Comparison of ENCODE assay signal across 21 cellular contexts in the genomic region with DNA sequence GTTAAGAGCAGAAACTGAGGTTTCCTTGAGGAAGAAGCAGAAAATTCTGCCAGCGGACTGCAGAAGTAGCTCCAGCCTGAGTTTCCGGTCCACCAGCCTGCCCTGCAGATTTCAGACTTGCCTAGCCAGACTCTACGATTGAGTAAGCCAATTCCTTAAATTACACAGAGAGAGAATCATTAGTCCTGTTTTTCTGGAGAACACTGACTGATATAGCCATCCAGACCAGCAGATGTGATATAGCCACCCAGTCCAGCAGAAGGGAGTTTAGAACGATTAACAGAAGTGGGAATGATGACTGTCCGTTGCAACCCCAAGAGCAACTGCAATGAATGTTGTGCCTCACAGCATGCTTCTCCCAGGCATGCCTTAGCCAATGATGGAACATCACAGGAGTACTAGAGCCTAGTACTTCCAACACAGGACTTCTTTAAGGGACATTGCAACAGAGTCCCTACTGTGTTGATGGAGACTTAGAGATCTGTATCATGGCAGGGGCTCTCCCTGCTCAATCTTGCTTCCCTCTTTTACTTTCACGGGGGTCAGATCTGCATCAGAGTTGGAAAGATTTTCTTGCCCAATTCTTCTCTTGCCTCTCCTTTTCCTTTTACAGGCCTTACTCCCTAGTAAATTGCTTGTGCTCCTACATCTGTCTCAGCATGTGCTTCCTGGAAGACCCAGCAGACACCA.
DNase-seq lines count a peak whose midpoint lies in the region; ATAC-seq lines count a peak whose summit lies in the region.
"Had no signal": no experiment of that assay in that cellular context is flagged by ENCODE, and none has a peak within 500 bp of the region (broad histone marks: within the 10 kb centered on the region; RNA-seq: fewer than 3 reads in every experiment).

No MANE protein-coding gene starts in this region.

- ATAC-seq in GM18868 (IDR thresholded peaks at IDR 0.05; ENCODE audit: unreplicated experiment), result peak; percentile 81
- ATAC-seq in GM21786 (IDR thresholded peaks at IDR 0.05; ENCODE audit: unreplicated experiment), result peak; percentile 78
- peak; percentile 42 for ATAC-seq in HG03378 (IDR thresholded peaks at IDR 0.05; ENCODE audit: unreplicated experiment)
- peak; percentile 58 to 72 for ATAC-seq in naive B cell (ENCODE audit: low read depth in 2 of 2)
- ATAC-seq in HG03280 (IDR thresholded peaks at IDR 0.05; ENCODE audit: unreplicated experiment), result no peak
- ATAC-seq: gastroesophageal sphincter, psoas muscle had no signal

- H3K36me3 Mint-ChIP-seq in naive B cell, result no peaks in the 10 kb centered on the region
- H3K36me3 Mint-ChIP-seq: brain, CD14-positive monocyte had no signal

- peaks cover 0 to 13% (median 3%) of the 10 kb centered on the region in 7 donors for H3K9me3 Mint-ChIP-seq in naive B cell
- H3K9me3 Mint-ChIP-seq: T-helper 2 cell treated with Interferon-gamma antibody and Interleukin-4, amounts not matched to agents 5 μg/mL and 100 μg/mL, for 36 hours had no signal

- H3K27me3 Mint-ChIP-seq in naive B cell, result no peaks in the 10 kb centered on the region
- H3K27me3 Mint-ChIP-seq: brain had no signal

- H3K4me3 Mint-ChIP-seq in naive B cell, result no peak overlapping the region
- H3K4me3 Mint-ChIP-seq: brain; CD14-positive monocyte; T-helper 2 cell treated with Interferon-gamma antibody and Interleukin-4, amounts not matched to agents 5 μg/mL and 100 μg/mL, for 36 hours had no signal

- peaks cover 21 to 33% (median 28%) of the 10 kb centered on the region in 3 donors for H3K4me1 Mint-ChIP-seq in naive B cell
- H3K4me1 Mint-ChIP-seq: brain had no signal

- peak overlapping the region in 1 of 6 donors; percentile 15 for H3K27ac Mint-ChIP-seq in naive B cell
- H3K27ac Mint-ChIP-seq: brain; T-helper 2 cell treated with Interferon-gamma antibody and Interleukin-4, amounts not matched to agents 5 μg/mL and 100 μg/mL, for 36 hours had no signal

- DNase-seq in naive B cell (peak; percentile 19), AG20443 (ENCODE audit: low spot score) (no peak), mucosa of gallbladder (ENCODE audit: low spot score) (no peak)
- DNase-seq in activated CD8-positive, alpha-beta memory T cell treated with anti-CD3 and anti-CD28 coated beads for 24 hours, result no peak
- DNase-seq: activated CD8-positive, alpha-beta memory T cell treated with anti-CD3 and anti-CD28 coated beads, Interleukin-2, amount 50 U/mL, for 48 hours; activated effector memory CD4-positive, alpha-beta T cell treated with anti-CD3 and anti-CD28 coated beads, Interleukin-2, amount 50 U/mL, for 16 hours; DMS 273 treated with DMSO at 0.1 percent for 48 hours; effector memory CD4-positive, alpha-beta T cell; islet precursor cell; NCI-H1436 treated with DMSO at 0.1 percent for 48 hours; psoas muscle; SK-N-SH; uterus had no signal
